Comparison of ENCODE assay signal across 20 cellular contexts in the genomic region with DNA sequence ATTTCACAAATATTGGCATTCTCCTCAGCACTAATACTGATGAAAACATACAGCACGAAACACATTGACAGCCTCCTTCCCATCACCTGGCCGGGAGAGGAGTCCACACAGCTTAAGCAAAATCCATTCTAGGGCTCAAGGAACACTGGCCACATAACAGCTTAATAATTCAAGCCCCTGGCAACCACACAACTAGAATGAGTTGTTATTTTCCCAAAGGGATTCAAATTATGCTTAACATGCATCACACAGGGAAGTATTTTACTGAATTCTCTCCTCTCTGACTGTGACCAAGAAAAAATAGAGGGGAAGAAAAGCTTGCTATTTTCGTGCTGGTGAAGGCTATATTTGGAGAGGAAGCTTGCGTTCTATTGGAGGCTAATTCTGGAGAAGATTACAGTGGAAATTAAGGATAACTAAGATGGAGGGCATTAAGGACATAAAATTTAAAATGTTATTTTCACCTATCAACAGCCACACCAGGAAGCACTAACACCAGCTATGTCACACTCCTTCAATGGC.
DNase-seq lines count a peak whose midpoint lies in the region; ATAC-seq and TF ChIP-seq lines count a peak whose summit lies in the region.
"Had no signal": no experiment of that assay in that cellular context is flagged by ENCODE, and none has a peak within 500 bp of the region (broad histone marks: within the 10 kb centered on the region; RNA-seq: fewer than 3 reads in every experiment).

No MANE protein-coding gene starts in this region.

- no peak for TF ChIP-seq CTCF in osteoblast (IDR thresholded peaks at IDR 0.05; ENCODE audit: extremely low read depth, low read depth, low read length)

- H2AFZ ChIP-seq in osteoblast (ENCODE audit: low read length) = peak overlapping the region; percentile 45

- no peak overlapping the region for H3K4me3 Mint-ChIP-seq in activated T-cell treated with anti-CD3 and anti-CD28 coated beads, Interleukin-2, amount 50 U/mL, for 72 hours

- H3K36me3 ChIP-seq in osteoblast (ENCODE audit: insufficient read depth, low read length) = no peaks in the 10 kb centered on the region
- H3K36me3 ChIP-seq: MG63 had no signal

- ATAC-seq in activated T-cell treated with anti-CD3 and anti-CD28 coated beads, Interleukin-2, amount 50 U/mL, for 72 hours (replicated peaks in 1 of 2) = no peak
- no peak for ATAC-seq in HG03342 (IDR thresholded peaks at IDR 0.05; ENCODE audit: unreplicated experiment)
- ATAC-seq: HepG2, Right ventricle myocardium inferior had no signal

- no peaks in the 10 kb centered on the region for H3K9me3 ChIP-seq in osteoblast (ENCODE audit: low read depth, low read length)

- no peak for DNase-seq in activated T-cell treated with anti-CD3 and anti-CD28 coated beads, Interleukin-2, amount 50 U/mL, for 72 hours
- DNase-seq in activated T-cell treated with anti-CD3 and anti-CD28 coated beads, Interleukin-2, amount 50 U/mL, for 1 hour = no peak
- DNase-seq in fibroblast of gingiva (ENCODE audit: low read depth) = peak; percentile 46
- DNase-seq in osteoblast (ENCODE audit: insufficient read length, low spot score, missing footprints) = no peak
- DNase-seq in epidermal melanocyte (ENCODE audit: insufficient read length, low spot score) = no peak
- no peak for DNase-seq in stimulated activated CD8-positive, alpha-beta memory T cell treated with anti-CD3 and anti-CD28 coated beads, Interleukin-4, amount 100 ng/mL, for 48 hours
- DNase-seq in pons (ENCODE audit: low spot score) = no peak
- DNase-seq: C1 segment of cervical spinal cord, DMS 273 treated with DMSO at 0.1 percent for 48 hours, HCEC 1CT, MG63, NCI-H1092 treated with DMSO at 0.1 percent for 48 hours, NCI-H1694, NCI-H2107 had no signal

- H3K27ac ChIP-seq in osteoblast (ENCODE audit: low read depth, low read length) = no peak overlapping the region
- H3K27ac ChIP-seq: 22Rv1, KMS-11, SK-N-MC had no signal

- no peak overlapping the region for H3K4me3 ChIP-seq in osteoblast (ENCODE audit: insufficient read depth, low read length)
- H3K4me3 ChIP-seq: MG63, SK-N-MC had no signal

- H3K36me3 Mint-ChIP-seq in activated T-cell treated with anti-CD3 and anti-CD28 coated beads, Interleukin-2, amount 50 U/mL, for 72 hours (ENCODE audit: insufficient read depth in 2 of 2) = peaks cover 7 to 9% of the 10 kb centered on the region in 2 donors

- peaks cover 10% of the 10 kb centered on the region for H3K4me1 ChIP-seq in osteoblast (ENCODE audit: insufficient read depth, low read length)

- H3K79me2 ChIP-seq in osteoblast (ENCODE audit: insufficient read depth, low read length) = no peaks in the 10 kb centered on the region

- H3K27me3 ChIP-seq in osteoblast (ENCODE audit: insufficient read depth, low read length) = peaks cover 8% of the 10 kb centered on the region
- H3K27me3 ChIP-seq: MG63 had no signal

- peaks cover 14 to 19% of the 10 kb centered on the region in 2 donors for H3K9me3 Mint-ChIP-seq in activated T-cell treated with anti-CD3 and anti-CD28 coated beads, Interleukin-2, amount 50 U/mL, for 72 hours

- peak overlapping the region; percentile 14 for H3K27ac Mint-ChIP-seq in activated T-cell treated with anti-CD3 and anti-CD28 coated beads, Interleukin-2, amount 50 U/mL, for 72 hours

- no peaks in the 10 kb centered on the region for H3K4me1 Mint-ChIP-seq in activated T-cell treated with anti-CD3 and anti-CD28 coated beads, Interleukin-2, amount 50 U/mL, for 72 hours (ENCODE audit: low read depth)

- H3K27me3 Mint-ChIP-seq in activated T-cell treated with anti-CD3 and anti-CD28 coated beads, Interleukin-2, amount 50 U/mL, for 72 hours (ENCODE audit: low read depth) = no peaks in the 10 kb centered on the region

- no peaks in the 10 kb centered on the region for H4K20me1 ChIP-seq in osteoblast (ENCODE audit: insufficient read depth, low read length)

- peak overlapping the region; percentile 12 for H3K4me2 ChIP-seq in osteoblast (ENCODE audit: insufficient read depth, low read length)
- H3K4me2 ChIP-seq: KMS-11 had no signal
